Comparison of ENCODE assay signal across 18 cellular contexts in the genomic region with DNA sequence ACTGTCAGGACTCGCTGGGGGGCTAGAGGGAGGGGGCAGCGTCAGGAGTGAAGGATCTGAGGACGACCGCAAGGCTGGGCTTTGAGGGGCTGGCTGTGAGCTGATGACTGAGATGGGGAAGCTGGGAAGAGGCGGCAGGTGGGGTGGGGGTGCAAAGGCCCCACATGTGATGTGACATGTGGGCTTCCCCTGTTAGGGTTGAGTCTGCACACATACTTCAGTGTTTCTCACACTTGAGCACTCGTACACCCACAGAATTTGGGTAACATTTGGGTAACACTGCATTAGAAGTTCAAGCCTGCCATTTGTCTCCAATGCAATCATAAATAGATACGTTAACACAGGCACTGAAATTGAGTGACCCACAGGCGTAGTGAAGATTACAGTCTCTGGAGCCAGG. TPM values are rescaled to one million over a fixed set of nuclear protein-coding genes. Genes with fewer than 3 reads are reported as not detected.
DNase-seq lines count a peak whose midpoint lies in the region; ATAC-seq and TF ChIP-seq lines count a peak whose summit lies in the region.
"Had no signal": no experiment of that assay in that cellular context is flagged by ENCODE, and none has a peak within 500 bp of the region (broad histone marks: within the 10 kb centered on the region; RNA-seq: fewer than 3 reads in every experiment).

No MANE protein-coding gene starts in this region.

- H3K27ac Mint-ChIP-seq in H9 (peak overlapping the region in 2 of 3 experiments; percentile 28 to 78; a peak in 2 of 7 replicates), activated B cell treated with CpG ODN at 0.5 μM for 24 hours (no peak overlapping the region)
- H3K27ac Mint-ChIP-seq: CD4-positive, alpha-beta T cell had no signal

- H4K20me1 ChIP-seq in H9 (ENCODE audit: control insufficient read depth, insufficient read depth, insufficient read length), result peaks cover 2% of the 10 kb centered on the region
- H4K20me1 ChIP-seq in mammary epithelial cell (ENCODE audit: insufficient read depth, low read length), result no peaks in the 10 kb centered on the region

- no peaks in the 10 kb centered on the region for H3K23me2 ChIP-seq in H9 (ENCODE audit: insufficient read length, low read depth, low read length, poor library complexity, severe bottlenecking)

- H3K18ac ChIP-seq in H9 (ENCODE audit: insufficient read length, low read depth, low read length) (no peak overlapping the region), mesenchymal stem cell (ENCODE audit: low read depth in 1 of 2, low read length in 2 of 2) (no peak overlapping the region)

- H3K27me3 ChIP-seq in H9 (ENCODE audit: insufficient read depth, low read length), result no peaks in the 10 kb centered on the region
- H3K27me3 ChIP-seq in mesenchymal stem cell (ENCODE audit: control insufficient read depth in 1 of 2, insufficient read depth in 1 of 2, low read length in 2 of 2), result no peaks in the 10 kb centered on the region
- H3K27me3 ChIP-seq in sigmoid colon, result no peaks in the 10 kb centered on the region
- H3K27me3 ChIP-seq in mammary epithelial cell (ENCODE audit: insufficient read depth, low read length), result no peaks in the 10 kb centered on the region
- H3K27me3 ChIP-seq: BLaER1 treated with 17β-estradiol and CSF1 and Interleukin-3, amounts not matched to agents 10 nM and 100 nM had no signal

- no peak overlapping the region for H3K4me3 Mint-ChIP-seq in H9
- H3K4me3 Mint-ChIP-seq in activated B cell treated with CpG ODN at 0.5 μM for 24 hours, result no peak overlapping the region
- H3K4me3 Mint-ChIP-seq: CD4-positive, alpha-beta T cell had no signal

- H2BK5ac ChIP-seq in H9 (ENCODE audit: insufficient read length, low read length), result no peak overlapping the region
- no peak overlapping the region for H2BK5ac ChIP-seq in mesenchymal stem cell (ENCODE audit: low read depth, low read length, poor library complexity, severe bottlenecking)

- H2BK120ac ChIP-seq in H9 (ENCODE audit: low read depth, low read length, poor library complexity, severe bottlenecking), result no peak overlapping the region
- no peak overlapping the region for H2BK120ac ChIP-seq in mesenchymal stem cell (ENCODE audit: low read depth, low read length)

- no peak overlapping the region for H3K23ac ChIP-seq in H9 (ENCODE audit: insufficient read length, low read depth, low read length)
- no peak overlapping the region for H3K23ac ChIP-seq in mesenchymal stem cell (ENCODE audit: low read length in 2 of 2)

- WGBS in H9 (ENCODE audit: extremely low coverage, insufficient read length, low lambda C conversion rate), result no CpG with 5 or more reads among the region's 8 CpGs
- 94% methylated on average over 8 of the region's 8 CpGs for WGBS in mesenchymal stem cell
- WGBS in sigmoid colon, 2 donors, result 73 to 81% methylated on average over 8 of the region's 8 CpGs
- WGBS in mammary epithelial cell (ENCODE audit: low coverage, missing lambda C conversion rate), result 99% methylated on average over 8 of the region's 8 CpGs

- H2AFZ ChIP-seq in H9 (ENCODE audit: low read length), result no peak overlapping the region
- no peak overlapping the region for H2AFZ ChIP-seq in mesenchymal stem cell (ENCODE audit: low read depth, low read length)
- no peak overlapping the region for H2AFZ ChIP-seq in mammary epithelial cell (ENCODE audit: low read depth, low read length)

- dilution Hi-C loops in mammary epithelial cell (cut with HindIII; ENCODE audit: low sequenced_read_pairs), result no loop called here

- in situ Hi-C loops in mammary epithelial cell (cut with MboI; ENCODE audit: low sequenced_read_pairs in 2 of 2), result no loop called here

- POLR2A ChIA-PET in activated B cell treated with CpG ODN at 0.5 μM for 24 hours (lab: Charles Lee), result no interaction called here

- CTCF ChIA-PET in activated B cell treated with CpG ODN at 0.5 μM for 24 hours (lab: Charles Lee), result no interaction called here
- CTCF ChIA-PET in mammary epithelial cell (lab: Charles Lee; ENCODE audit: low non-redundant PET), result no interaction called here

- H2BK12ac ChIP-seq in H9 (ENCODE audit: insufficient read length, low read depth, low read length) (no peak overlapping the region), mesenchymal stem cell (ENCODE audit: low read length in 2 of 2) (peak overlapping the region in 1 of 2 experiments; percentile 47)

- no peak overlapping the region for H3K4me3 ChIP-seq in mesenchymal stem cell (ENCODE audit: insufficient read depth in 1 of 2, low read depth in 1 of 2, low read length in 2 of 2)
- no peak overlapping the region for H3K4me3 ChIP-seq in sigmoid colon
- no peak overlapping the region for H3K4me3 ChIP-seq in mammary epithelial cell (replicated peaks in 1 of 3; ENCODE audit: insufficient read depth in 1 of 3, low read depth in 2 of 3, low read length in 3 of 3)
- H3K4me3 ChIP-seq: BLaER1 treated with 17β-estradiol and CSF1 and Interleukin-3, amounts not matched to agents 10 nM and 100 nM had no signal

- TF ChIP-seq EP300 in sigmoid colon (IDR thresholded peaks at IDR 0.05), result no peak

- no peak overlapping the region for H4K91ac ChIP-seq in H9 (ENCODE audit: insufficient read length, low read depth, low read length)
- H4K91ac ChIP-seq in mesenchymal stem cell (ENCODE audit: low read length), result no peak overlapping the region

- TF ChIP-seq POLR2A in sigmoid colon (IDR thresholded peaks at IDR 0.05), result no peak

- H4K8ac ChIP-seq in H9 (replicated peaks; ENCODE audit: insufficient read length, low read depth, low read length), result no peak overlapping the region
- no peak overlapping the region for H4K8ac ChIP-seq in mesenchymal stem cell (ENCODE audit: low read length)

- H2AK5ac ChIP-seq in H9 (ENCODE audit: insufficient read length, low read length) (no peak overlapping the region), mesenchymal stem cell (ENCODE audit: low read length, severe bottlenecking) (no peak overlapping the region)

- H3K9ac ChIP-seq in H9 (ENCODE audit: extremely low read depth, insufficient read length, low read length) (no peak overlapping the region), mesenchymal stem cell (ENCODE audit: low read length) (no peak overlapping the region), mammary epithelial cell (ENCODE audit: insufficient read depth, low read length) (no peak overlapping the region)
- H3K9ac ChIP-seq: BLaER1 treated with 17β-estradiol and CSF1 and Interleukin-3, amounts not matched to agents 10 nM and 100 nM; SK-N-SH had no signal

- no peaks in the 10 kb centered on the region for H3K79me2 ChIP-seq in H9 (ENCODE audit: insufficient read depth, low read length)
- H3K79me2 ChIP-seq in mammary epithelial cell (ENCODE audit: insufficient read depth, low read length), result no peaks in the 10 kb centered on the region

- H2BK15ac ChIP-seq in H9 (ENCODE audit: low read depth, low read length), result no peak overlapping the region
- peak overlapping the region; percentile 15 for H2BK15ac ChIP-seq in mesenchymal stem cell (ENCODE audit: low read depth, poor library complexity, severe bottlenecking)

- H3K9me3 Mint-ChIP-seq in H9 (no peaks in the 10 kb centered on the region), activated B cell treated with CpG ODN at 0.5 μM for 24 hours (no peaks in the 10 kb centered on the region)
- H3K9me3 Mint-ChIP-seq: CD4-positive, alpha-beta T cell had no signal

- no peaks in the 10 kb centered on the region for H3K4me1 ChIP-seq in H9 (ENCODE audit: insufficient read depth, low read length)
- peaks cover 31% of the 10 kb centered on the region for H3K4me1 ChIP-seq in mesenchymal stem cell (ENCODE audit: control insufficient read depth, insufficient read depth, low read depth, low read length)
- peaks cover 0 to 39% (median 24%) of the 10 kb centered on the region in 4 donors for H3K4me1 ChIP-seq in sigmoid colon
- peaks cover 20% of the 10 kb centered on the region for H3K4me1 ChIP-seq in mammary epithelial cell (ENCODE audit: insufficient read depth, low read length)

- H3K56ac ChIP-seq in H9 (ENCODE audit: insufficient read length, low read depth, low read length), result no peak overlapping the region

- no peak overlapping the region for H3K4ac ChIP-seq in H9 (ENCODE audit: low read depth, low read length)
- H3K4ac ChIP-seq in mesenchymal stem cell (ENCODE audit: low read depth in 1 of 2, low read length in 2 of 2), result no peak overlapping the region

- intact Hi-C loops in activated B cell treated with CpG ODN at 0.5 μM for 24 hours (cut with micrococcal nuclease), result no loop called here
- intact Hi-C loops in sigmoid colon (cut with DNase I), result no loop called here
- intact Hi-C loops in mammary epithelial cell (cut with micrococcal nuclease), result no loop called here

- no peak for TF ChIP-seq CTCF in H9 (conservative IDR thresholded peaks at IDR 0.05)
- TF ChIP-seq CTCF in activated B cell treated with CpG ODN at 0.5 μM for 24 hours (IDR thresholded peaks at IDR 0.05), result no peak
- TF ChIP-seq CTCF in sigmoid colon (IDR thresholded peaks at IDR 0.05), result no peak
- TF ChIP-seq CTCF in mammary epithelial cell (conservative IDR thresholded peaks at IDR 0.05 in 1 of 2, IDR thresholded peaks at IDR 0.05 in 1 of 2; ENCODE audit: extremely low read depth in 1 of 2, insufficient read depth in 1 of 2, low read depth in 1 of 2, low read length in 2 of 2), result no peak

- no peak overlapping the region for H3T11ph ChIP-seq in H9 (ENCODE audit: low read length)

- DNase-seq in H9 (no peak), activated B cell treated with CpG ODN at 0.5 μM for 24 hours (no peak), mesenchymal stem cell (no peak), sigmoid colon (no peak), mammary epithelial cell (no peak), DMS 273 (lab: John Stamatoyannopoulos, UW; ENCODE audit: unreplicated experiment) (no peak)
- DNase-seq: AML-193; CD4-positive, alpha-beta T cell; KG1; MM.1S; NCI-H2029; NCI-H446; NCI-H524 treated with DMSO at 0.1 percent for 48 hours; NCI-H774; PC-3; SK-N-SH had no signal

- no peaks in the 10 kb centered on the region for H3K27me3 Mint-ChIP-seq in H9 (ENCODE audit: low read depth)
- peaks cover 26% of the 10 kb centered on the region for H3K27me3 Mint-ChIP-seq in activated B cell treated with CpG ODN at 0.5 μM for 24 hours

- ATAC-seq in activated B cell treated with CpG ODN at 0.5 μM for 24 hours (ENCODE audit: low read depth), result peak; percentile 42
- no peak for ATAC-seq in HG02588 (IDR thresholded peaks at IDR 0.05; ENCODE audit: unreplicated experiment)
- ATAC-seq: PC-3 had no signal

- no peak overlapping the region for H3K27ac ChIP-seq in H9 (ENCODE audit: insufficient read length, low read depth, low read length)
- H3K27ac ChIP-seq in mesenchymal stem cell (ENCODE audit: low read length, poor library complexity, severe bottlenecking), result no peak overlapping the region
- H3K27ac ChIP-seq in sigmoid colon, result peak overlapping the region; percentile 59 to 84 (median 74)
- no peak overlapping the region for H3K27ac ChIP-seq in mammary epithelial cell (ENCODE audit: insufficient read depth, low read depth, low read length)
- H3K27ac ChIP-seq: BLaER1 treated with 17β-estradiol and CSF1 and Interleukin-3, amounts not matched to agents 10 nM and 100 nM had no signal

- H3K36me3 Mint-ChIP-seq in H9 (ENCODE audit: insufficient read depth in 1 of 3, low read depth in 3 of 3) (no peaks in the 10 kb centered on the region), activated B cell treated with CpG ODN at 0.5 μM for 24 hours (ENCODE audit: low read depth) (no peaks in the 10 kb centered on the region)

- BruUV-seq in mammary epithelial cell (replicated peaks; lab: Mats Ljungman, UMichigan), result no TSS peak

- H3K9me3 ChIP-seq in H9 (ENCODE audit: control insufficient read depth, low read depth, low read length), result no peaks in the 10 kb centered on the region
- H3K9me3 ChIP-seq in mesenchymal stem cell (ENCODE audit: control insufficient read depth, low read length), result no peaks in the 10 kb centered on the region
- no peaks in the 10 kb centered on the region for H3K9me3 ChIP-seq in sigmoid colon
- H3K9me3 ChIP-seq in mammary epithelial cell (replicated peaks; ENCODE audit: insufficient read depth, low read length), result no peaks in the 10 kb centered on the region
- H3K9me3 ChIP-seq: BLaER1 treated with 17β-estradiol and CSF1 and Interleukin-3, amounts not matched to agents 10 nM and 100 nM; SK-N-SH had no signal

- no peak overlapping the region for H3K14ac ChIP-seq in H9 (ENCODE audit: insufficient read depth, low read length)
- no peak overlapping the region for H3K14ac ChIP-seq in mesenchymal stem cell (ENCODE audit: low read length in 2 of 2)

- H3K4me2 ChIP-seq in H9 (ENCODE audit: insufficient read depth, insufficient read length, low read length) (no peak overlapping the region), mesenchymal stem cell (ENCODE audit: low read length, poor library complexity, severe bottlenecking) (no peak overlapping the region), mammary epithelial cell (ENCODE audit: insufficient read depth, low read depth, low read length) (no peak overlapping the region)
- H3K4me2 ChIP-seq: BLaER1 treated with 17β-estradiol and CSF1 and Interleukin-3, amounts not matched to agents 10 nM and 100 nM; SK-N-SH had no signal

- H3K36me3 ChIP-seq in mesenchymal stem cell (ENCODE audit: control insufficient read depth in 1 of 2, insufficient read depth in 2 of 2, low read depth in 1 of 2, low read length in 2 of 2) (peaks cover 61 to 94% of the 10 kb centered on the region in 2 experiments), sigmoid colon (peaks cover 0 to 58% (median 26%) of the 10 kb centered on the region in 4 donors), mammary epithelial cell (ENCODE audit: insufficient read depth, low read length) (peaks cover 32% of the 10 kb centered on the region)
- H3K36me3 ChIP-seq: BLaER1 treated with 17β-estradiol and CSF1 and Interleukin-3, amounts not matched to agents 10 nM and 100 nM had no signal

- H3K79me1 ChIP-seq in H9 (ENCODE audit: insufficient read depth, low read depth, low read length, poor library complexity, severe bottlenecking) (no peaks in the 10 kb centered on the region), mesenchymal stem cell (replicated peaks; ENCODE audit: low read length, poor library complexity, severe bottlenecking) (peaks cover 1% of the 10 kb centered on the region)

- H4K5ac ChIP-seq in H9 (ENCODE audit: insufficient read length, low read depth, low read length), result no peak overlapping the region

- H2BK20ac ChIP-seq in H9 (ENCODE audit: low read depth, low read length, poor library complexity, severe bottlenecking), result no peak overlapping the region

- H3K4me1 Mint-ChIP-seq in H9 (peaks cover 12 to 14% of the 10 kb centered on the region in 2 experiments), activated B cell treated with CpG ODN at 0.5 μM for 24 hours (no peaks in the 10 kb centered on the region)

RNA-seq across cellular contexts. Expression of a gene that starts 16.2 kb away (rescaled TPM):
- total RNA-seq in H9 (2021), result 6.2 and 6.5 TPM in 2 replicates
- 0.17 and 0.31 TPM in 2 replicates for total RNA-seq in activated B cell treated with CpG ODN at 0.5 μM for 24 hours
- 20.9 TPM for polyA plus RNA-seq in mesenchymal stem cell (2013, experiment 1 of 2)
- 18.3 TPM for polyA plus RNA-seq in mesenchymal stem cell (2013, experiment 2 of 2)
- total RNA-seq in sigmoid colon, result 100 to 1,000 TPM in 2 of 4 donors, 10 to 100 TPM in 2; 43.1 to 271 (median 98.8) TPM
- 10 to 100 TPM in 1 of 3 donors, 1 to 10 TPM in 2; 4.6 to 23.4 (median 4.8) TPM for polyA plus RNA-seq in sigmoid colon
- 100 to 1,000 TPM; 121 to 146 TPM for total RNA-seq in mammary epithelial cell
- polyA plus RNA-seq in mammary epithelial cell, result 32.8 TPM
- 57.1 TPM for polyA minus RNA-seq in mammary epithelial cell
- total RNA-seq: CD4-positive, alpha-beta T cell had no signal

RNA-seq across cellular contexts. Expression of a gene that starts 42.9 kb away (rescaled TPM):
- 40.3 and 43.3 TPM in 2 replicates for total RNA-seq in H9 (2021)
- total RNA-seq in activated B cell treated with CpG ODN at 0.5 μM for 24 hours, result 58.0 and 61.1 TPM in 2 replicates
- polyA plus RNA-seq in mesenchymal stem cell (2013, experiment 1 of 2), result 56.0 TPM
- polyA plus RNA-seq in mesenchymal stem cell (2013, experiment 2 of 2), result 55.6 TPM
- total RNA-seq in sigmoid colon, result 10 to 100 TPM; 52.9 to 87.4 (median 65.7) TPM
- polyA plus RNA-seq in sigmoid colon, result 10 to 100 TPM; 56.5 to 74.2 (median 66.4) TPM
- 10 to 100 TPM; 58.6 to 78.0 TPM for total RNA-seq in mammary epithelial cell
- 106 TPM for polyA plus RNA-seq in mammary epithelial cell
- 81.6 TPM for polyA minus RNA-seq in mammary epithelial cell

Comparison
In these comparisons a context has a peak if more than half of its experiments do, and no peak if none do; other contexts are left out.
1. H3K27ac ChIP-seq: peak in sigmoid colon (4 of 4); none in H9 (single experiment), mesenchymal stem cell (single experiment) and mammary epithelial cell (single experiment).